ENCODE assay signal across 9 cellular contexts in the genomic region with DNA sequence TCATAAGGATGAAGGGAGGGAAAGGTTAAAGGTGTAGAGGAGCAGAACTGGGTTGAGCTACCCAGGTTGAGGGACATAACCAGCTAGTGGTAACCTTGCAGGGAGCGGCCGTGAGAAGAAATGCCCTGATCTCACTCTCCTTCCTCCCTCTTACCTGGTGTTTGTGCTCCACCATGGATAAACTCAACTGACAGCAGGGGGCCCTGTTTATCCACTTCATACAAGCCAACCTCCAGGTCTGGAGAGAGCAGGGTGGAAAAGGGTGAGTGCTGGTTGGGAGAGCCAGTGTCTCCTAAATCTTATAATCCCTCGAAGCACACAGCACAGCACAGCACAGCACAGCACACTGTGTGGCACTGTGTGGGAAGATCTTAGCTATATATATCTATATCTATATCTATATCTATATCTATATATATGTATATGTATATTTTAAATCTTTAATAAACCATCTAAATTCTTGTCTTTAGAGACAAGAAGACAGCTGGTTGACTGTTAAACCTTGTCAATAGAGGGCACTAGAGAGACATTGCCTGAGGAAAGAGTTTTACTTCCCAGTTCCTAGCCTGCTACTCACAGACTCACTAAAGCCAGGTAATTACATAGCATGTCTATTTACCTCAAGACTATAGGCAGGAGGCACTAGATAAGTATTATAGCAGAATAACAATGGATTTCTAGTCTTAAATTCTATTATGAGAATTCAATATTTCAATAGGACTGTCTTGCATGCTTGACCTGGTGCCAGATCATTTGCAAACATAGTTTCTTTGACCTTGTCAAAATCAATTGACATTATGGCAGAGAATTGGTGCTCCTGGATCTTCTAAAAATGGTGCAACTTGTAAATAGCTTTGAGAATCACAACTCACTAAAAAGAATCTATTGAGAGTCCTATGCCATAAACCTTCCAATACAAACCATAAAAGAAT. TPM values are rescaled to one million over a fixed set of nuclear protein-coding genes. Genes with fewer than 3 reads are reported as not detected.
DNase-seq lines count a peak whose midpoint lies in the region; ATAC-seq, FAIRE-seq and TF ChIP-seq lines count a peak whose summit lies in the region.
"Had no signal": no experiment of that assay in that cellular context is flagged by ENCODE, and none has a peak within 500 bp of the region (broad histone marks: within the 10 kb centered on the region; RNA-seq: fewer than 3 reads in every experiment).

No MANE protein-coding gene starts in this region.

- TF ChIP-seq EP300 in upper lobe of left lung (IDR thresholded peaks at IDR 0.05), result no peak

- H3K36me3 ChIP-seq in left ventricle myocardium inferior (no peaks in the 10 kb centered on the region), upper lobe of left lung (no peaks in the 10 kb centered on the region)

- H3K27ac ChIP-seq in left ventricle myocardium inferior (replicated peaks) (no peak overlapping the region), upper lobe of left lung (no peak overlapping the region)

- FAIRE-seq in RCC 7860 (lab: Jason Lieb, UNC), result peak; percentile 59
- no peak for FAIRE-seq in urothelium cell line (lab: Jason Lieb, UNC)
- FAIRE-seq: GM18507 had no signal

- ATAC-seq in left cardiac atrium (no peak), HG03354 (IDR thresholded peaks at IDR 0.05; ENCODE audit: poor library complexity, severe bottlenecking, unreplicated experiment) (no peak), upper lobe of left lung (ENCODE audit: low FRiP score in 2 of 2) (no peak)

- H3K4me3 ChIP-seq in left ventricle myocardium inferior (no peak overlapping the region), fibroblast of the aortic adventitia (ENCODE audit: low read depth, low read length) (no peak overlapping the region), upper lobe of left lung (no peak overlapping the region)

- no peaks in the 10 kb centered on the region for H3K27me3 ChIP-seq in left ventricle myocardium inferior (ENCODE audit: low read depth)
- no peaks in the 10 kb centered on the region for H3K27me3 ChIP-seq in upper lobe of left lung

- peak; percentile 52 for TF ChIP-seq CTCF in left ventricle myocardium inferior (IDR thresholded peaks at IDR 0.05; ENCODE audit: borderline replicate concordance)
- TF ChIP-seq CTCF in fibroblast of the aortic adventitia (IDR thresholded peaks at IDR 0.05; ENCODE audit: insufficient read depth, low read length), result peak; percentile 68
- peak in 2 of 6 experiments; percentile 18 to 19 for TF ChIP-seq CTCF in upper lobe of left lung (IDR thresholded peaks at IDR 0.05)

- intact Hi-C loops in left ventricle myocardium inferior (cut with micrococcal nuclease), result no loop called here
- intact Hi-C loops in left cardiac atrium (cut with DNase I), result no loop called here

- H3K4me1 ChIP-seq in left ventricle myocardium inferior (no peaks in the 10 kb centered on the region), upper lobe of left lung (no peaks in the 10 kb centered on the region)

- H3K9me3 ChIP-seq in left ventricle myocardium inferior (replicated peaks) (no peaks in the 10 kb centered on the region), upper lobe of left lung (no peaks in the 10 kb centered on the region)

- TF ChIP-seq POLR2A in upper lobe of left lung (IDR thresholded peaks at IDR 0.05), result no peak

- 94 to 100% methylated on average over 3 of the region's 3 CpGs for WGBS in upper lobe of left lung, 2 donors

- DNase-seq in left ventricle myocardium inferior (no peak), left cardiac atrium (no peak), RCC 7860 (ENCODE audit: low spot score) (no peak), fibroblast of the aortic adventitia (ENCODE audit: low read depth) (peak; percentile 36), urothelium cell line (ENCODE audit: low spot score) (peak; percentile 34), cerebellar cortex (ENCODE audit: low spot score) (no peak), upper lobe of left lung (no peak)

RNA-seq across cellular contexts. Expression of a gene that starts 21.7 kb away (rescaled TPM):
- total RNA-seq in left ventricle myocardium inferior (4.5 TPM), left cardiac atrium (1 to 10 TPM; 5.4 to 9.4 TPM), fibroblast of the aortic adventitia (ENCODE audit: low replicate concordance) (1.1 and 9.2 TPM in 2 replicates), upper lobe of left lung (100 to 1,000 TPM in 1 of 6 donors, 10 to 100 TPM in 5; 20.2 to 176 (median 53.8) TPM)

Comparison
In these comparisons a context has a peak if more than half of its experiments do, and no peak if none do; other contexts are left out.
1. DNase-seq: peak in fibroblast of the aortic adventitia (single experiment) and urothelium cell line (single experiment); none in left ventricle myocardium inferior (single experiment), left cardiac atrium (single experiment), RCC 7860 (single experiment), cerebellar cortex (single experiment) and upper lobe of left lung (0 of 2).